Comparison of ENCODE assay signal across 8 cellular contexts in genomic region chr19:42281175-42282035, GRCh38. TPM values are rescaled to one million over a fixed set of nuclear protein-coding genes. Genes with fewer than 3 reads are reported as not detected.
DNase-seq lines count a peak whose midpoint lies in the region; ATAC-seq and TF ChIP-seq lines count a peak whose summit lies in the region.

No MANE protein-coding gene starts in this region.

- peak overlapping the region; percentile 77 for H3K4me3 ChIP-seq in neuron (ENCODE audit: low read length)

- H3K27ac ChIP-seq in foreskin keratinocyte, result no peak overlapping the region

- peaks cover 28% of the 10 kb centered on the region for H3K4me1 ChIP-seq in foreskin keratinocyte
- peaks cover 52% of the 10 kb centered on the region for H3K4me1 ChIP-seq in neuron (ENCODE audit: insufficient read depth, low read length)

- no peak overlapping the region for H2AFZ ChIP-seq in neuron (ENCODE audit: low read depth, low read length)

- TF ChIP-seq CTCF in foreskin keratinocyte (conservative IDR thresholded peaks at IDR 0.05) (no peak), omental fat pad (IDR thresholded peaks at IDR 0.05) (no peak)

- DNase-seq in EL (peak; percentile 47), MV-4-11 (lab: John Stamatoyannopoulos, UW) (peak; percentile 19), foreskin keratinocyte (peak in 1 of 2 donors; percentile 61), cortex of kidney (lab: John Stamatoyannopoulos, UW) (no peak), NCI-H2196 treated with DMSO at 0.1 percent for 48 hours (lab: John Stamatoyannopoulos, UW; ENCODE audit: unreplicated experiment) (no peak), omental fat pad (ENCODE audit: low spot score) (no peak)
- peak; percentile 50 for DNase-seq in activated T-cell treated with anti-CD3 and anti-CD28 coated beads, Interleukin-2, amount 50 U/mL, for 1 hour

- no peaks in the 10 kb centered on the region for H3K27me3 ChIP-seq in foreskin keratinocyte
- no peaks in the 10 kb centered on the region for H3K27me3 ChIP-seq in neuron (ENCODE audit: insufficient read depth, low read length)

- no peaks in the 10 kb centered on the region for H3K36me3 ChIP-seq in neuron (ENCODE audit: insufficient read depth, low read length)

- ATAC-seq in foreskin keratinocyte (peak; percentile 11), omental fat pad (ENCODE audit: low FRiP score) (no peak)

- no peaks in the 10 kb centered on the region for H3K9me3 ChIP-seq in neuron (ENCODE audit: low read length)

RNA-seq across cellular contexts. Expression of gene CIC, which starts 12.4 kb away (rescaled TPM):
- total RNA-seq in foreskin keratinocyte (37.4 and 40.7 TPM in 2 replicates), omental fat pad (10 to 100 TPM; 15.7 to 26.3 (median 21.0) TPM)
- polyA plus RNA-seq in foreskin keratinocyte, result 32.2 and 36.1 TPM in 2 replicates

RNA-seq across cellular contexts. Expression of gene PRR19, which starts 20.5 kb away (rescaled TPM):
- total RNA-seq in foreskin keratinocyte (1.4 and 1.5 TPM in 2 replicates), omental fat pad (under 1 TPM in 3 of 4 donors, not detected in 1; 0.31 to 0.93 (median 0.72) TPM)
- 2.3 TPM in 2 replicates for polyA plus RNA-seq in foreskin keratinocyte

RNA-seq across cellular contexts. Expression of gene PAFAH1B3, which starts 21.0 kb away (rescaled TPM):
- total RNA-seq in foreskin keratinocyte (71.9 and 82.9 TPM in 2 replicates), omental fat pad (10 to 100 TPM in 2 of 4 donors, 1 to 10 TPM in 2; 2.7 to 14.1 (median 8.6) TPM)
- polyA plus RNA-seq in foreskin keratinocyte, result 106 and 121 TPM in 2 replicates

RNA-seq across cellular contexts. Expression of gene ERF, which starts 26.5 kb away (rescaled TPM):
- total RNA-seq in foreskin keratinocyte (83.9 and 91.9 TPM in 2 replicates), omental fat pad (10 to 100 TPM; 21.2 to 52.8 (median 34.8) TPM)
- 87.6 and 96.7 TPM in 2 replicates for polyA plus RNA-seq in foreskin keratinocyte

RNA-seq across cellular contexts. Expression of gene TMEM145, which starts 31.7 kb away (rescaled TPM):
- not detected in 2 replicates for total RNA-seq in foreskin keratinocyte
- 0.04 TPM in 1 of 2 replicates, not detected in the other for polyA plus RNA-seq in foreskin keratinocyte
- 1 to 10 TPM in 1 of 4 donors, under 1 TPM in 1, not detected in 2; 0.24 to 1.9 TPM for total RNA-seq in omental fat pad

Comparison
In these comparisons a context has a peak if more than half of its experiments do, and no peak if none do; other contexts are left out.
1. DNase-seq: peak in EL (single experiment), MV-4-11 (single experiment) and activated T-cell treated with anti-CD3 and anti-CD28 coated beads, Interleukin-2, amount 50 U/mL, for 1 hour (single experiment); none in cortex of kidney (single experiment), NCI-H2196 treated with DMSO at 0.1 percent for 48 hours (single experiment) and omental fat pad (single experiment).